Comparison of ENCODE assay signal across 19 cellular contexts in genomic region chr2:715038-715437, GRCh38.
"Had no signal": no experiment of that assay in that cellular context is flagged by ENCODE, and none has a peak within 500 bp of the region (broad histone marks: within the 10 kb centered on the region; RNA-seq: fewer than 3 reads in every experiment).

No MANE protein-coding gene starts in this region.

- H3K4me1 ChIP-seq: colonic mucosa, parathyroid adenoma, upper lobe of left lung had no signal

- H3K36me3 ChIP-seq: colonic mucosa, thoracic aorta, upper lobe of left lung had no signal

- H3K4me3 Mint-ChIP-seq: activated CD4-positive, alpha-beta T cell treated with anti-CD3 and anti-CD28 coated beads, Interleukin-2, amount 10 ng/mL, durations not matched to agents 24 days and 14 days; activated CD8-positive, alpha-beta T cell treated with anti-CD3 and anti-CD28 coated beads for 36 hours; activated naive CD8-positive, alpha-beta T cell treated with anti-CD3 and anti-CD28 coated beads, Interleukin-2, amount 10 ng/mL, durations not matched to agents 7 days and 5 days; activated T-helper 17 cell treated with anti-CD3 and anti-CD28 coated beads, Interleukin-2, amount 50 U/mL, for 72 hours; brain; central memory CD8-positive, alpha-beta T cell; mesothelial cell of epicardium; natural killer cell treated with Interleukin-12 subunit alpha and Interleukin-12 subunit beta and Interleukin-15 and Interleukin-18, amount 100 ng/mL, for 72 hours; stimulated activated memory B cell treated with anti-CD40 and anti-IgM and Interleukin-4, amounts not matched to agents 10 μg/mL and 1 μg/mL and 100 μg/mL, for 72 hours had no signal

- H3K79me2 ChIP-seq: parathyroid adenoma had no signal

- H3K9me3 Mint-ChIP-seq: activated CD4-positive, alpha-beta T cell treated with anti-CD3 and anti-CD28 coated beads, Interleukin-2, amount 10 ng/mL, durations not matched to agents 24 days and 14 days; activated CD8-positive, alpha-beta T cell treated with anti-CD3 and anti-CD28 coated beads for 36 hours; activated naive CD8-positive, alpha-beta T cell treated with anti-CD3 and anti-CD28 coated beads, Interleukin-2, amount 10 ng/mL, durations not matched to agents 7 days and 5 days; activated T-helper 17 cell treated with anti-CD3 and anti-CD28 coated beads, Interleukin-2, amount 50 U/mL, for 72 hours; central memory CD8-positive, alpha-beta T cell; mesothelial cell of epicardium; natural killer cell treated with Interleukin-12 subunit alpha and Interleukin-12 subunit beta and Interleukin-15 and Interleukin-18, amount 100 ng/mL, for 72 hours; stimulated activated memory B cell treated with anti-CD40 and anti-IgM and Interleukin-4, amounts not matched to agents 10 μg/mL and 1 μg/mL and 100 μg/mL, for 72 hours had no signal

- H3K4me3 ChIP-seq: colonic mucosa, lung, smooth muscle cell, thoracic aorta, upper lobe of left lung had no signal

- H3K27ac ChIP-seq: colonic mucosa, parathyroid adenoma, thoracic aorta, upper lobe of left lung had no signal

- H3K27me3 ChIP-seq: colonic mucosa, upper lobe of left lung had no signal

- DNase-seq: activated naive CD4-positive, alpha-beta T cell; activated naive CD8-positive, alpha-beta T cell treated with anti-CD3 and anti-CD28 coated beads, Interleukin-2, amount 10 ng/mL, durations not matched to agents 7 days and 5 days; activated T-cell treated with anti-CD3 and anti-CD28 coated beads, Interleukin-2, amount 50 U/mL, for 1 hour; kidney; stimulated activated CD4-positive, alpha-beta T cell treated with anti-CD3 and anti-CD28 coated beads, Interleukin-4, amount 100 ng/mL, for 1 hour had no signal

- H3K4me2 ChIP-seq: smooth muscle cell had no signal

- H3K4me1 Mint-ChIP-seq: activated CD4-positive, alpha-beta T cell treated with anti-CD3 and anti-CD28 coated beads, Interleukin-2, amount 10 ng/mL, durations not matched to agents 24 days and 14 days; activated T-helper 17 cell treated with anti-CD3 and anti-CD28 coated beads, Interleukin-2, amount 50 U/mL, for 72 hours; central memory CD8-positive, alpha-beta T cell; mesothelial cell of epicardium had no signal

- H3K36me3 Mint-ChIP-seq: activated naive CD8-positive, alpha-beta T cell treated with anti-CD3 and anti-CD28 coated beads, Interleukin-2, amount 10 ng/mL, durations not matched to agents 7 days and 5 days; brain; mesothelial cell of epicardium; natural killer cell treated with Interleukin-12 subunit alpha and Interleukin-12 subunit beta and Interleukin-15 and Interleukin-18, amount 100 ng/mL, for 72 hours; stimulated activated memory B cell treated with anti-CD40 and anti-IgM and Interleukin-4, amounts not matched to agents 10 μg/mL and 1 μg/mL and 100 μg/mL, for 72 hours had no signal

- H3K9ac ChIP-seq: parathyroid adenoma had no signal

- H3K27ac Mint-ChIP-seq: activated CD4-positive, alpha-beta T cell treated with anti-CD3 and anti-CD28 coated beads, Interleukin-2, amount 10 ng/mL, durations not matched to agents 24 days and 14 days; activated CD8-positive, alpha-beta T cell treated with anti-CD3 and anti-CD28 coated beads for 36 hours; activated naive CD8-positive, alpha-beta T cell treated with anti-CD3 and anti-CD28 coated beads, Interleukin-2, amount 10 ng/mL, durations not matched to agents 7 days and 5 days; activated T-helper 17 cell treated with anti-CD3 and anti-CD28 coated beads, Interleukin-2, amount 50 U/mL, for 72 hours; mesothelial cell of epicardium; natural killer cell treated with Interleukin-12 subunit alpha and Interleukin-12 subunit beta and Interleukin-15 and Interleukin-18, amount 100 ng/mL, for 72 hours; stimulated activated memory B cell treated with anti-CD40 and anti-IgM and Interleukin-4, amounts not matched to agents 10 μg/mL and 1 μg/mL and 100 μg/mL, for 72 hours had no signal

- H3K9me3 ChIP-seq: colonic mucosa, thoracic aorta, upper lobe of left lung had no signal
